In genomic region chr1:193539731-193540459, GRCh38 we compare ENCODE assay signal across 9 cellular contexts.
DNase-seq lines count a peak whose midpoint lies in the region; ATAC-seq and TF ChIP-seq lines count a peak whose summit lies in the region.
"Had no signal": no experiment of that assay in that cellular context is flagged by ENCODE, and none has a peak within 500 bp of the region (broad histone marks: within the 10 kb centered on the region; RNA-seq: fewer than 3 reads in every experiment).

No MANE protein-coding gene starts in this region.

- no peaks in the 10 kb centered on the region for H3K36me3 ChIP-seq in gastrocnemius medialis

- peak overlapping the region; percentile 77 for H3K4me3 Mint-ChIP-seq in activated CD4-positive, alpha-beta memory T cell treated with anti-CD3 and anti-CD28 coated beads for 36 hours
- peak overlapping the region; percentile 61 to 64 for H3K4me3 Mint-ChIP-seq in stimulated activated naive CD8-positive, alpha-beta T cell treated with anti-CD3 and anti-CD28 coated beads, Interleukin-15, amount 100 ng/mL, for 72 hours

- TF ChIP-seq CTCF in gastrocnemius medialis (IDR thresholded peaks at IDR 0.05 in 4 of 5, conservative IDR thresholded peaks at IDR 0.05 in 1 of 5) = no peak

- H3K27ac Mint-ChIP-seq in activated CD4-positive, alpha-beta memory T cell treated with anti-CD3 and anti-CD28 coated beads for 36 hours = peak overlapping the region; percentile 82
- peak overlapping the region; percentile 73 to 87 for H3K27ac Mint-ChIP-seq in stimulated activated naive CD8-positive, alpha-beta T cell treated with anti-CD3 and anti-CD28 coated beads, Interleukin-15, amount 100 ng/mL, for 72 hours

- H3K36me3 Mint-ChIP-seq in activated CD4-positive, alpha-beta memory T cell treated with anti-CD3 and anti-CD28 coated beads for 36 hours = no peaks in the 10 kb centered on the region

- H3K9me3 Mint-ChIP-seq in activated CD4-positive, alpha-beta memory T cell treated with anti-CD3 and anti-CD28 coated beads for 36 hours = no peaks in the 10 kb centered on the region
- H3K9me3 Mint-ChIP-seq in stimulated activated naive CD8-positive, alpha-beta T cell treated with anti-CD3 and anti-CD28 coated beads, Interleukin-15, amount 100 ng/mL, for 72 hours = no peaks in the 10 kb centered on the region

- CTCF ChIA-PET in activated CD4-positive, alpha-beta memory T cell treated with anti-CD3 and anti-CD28 coated beads for 36 hours (lab: Charles Lee) = interaction anchor here (0.9 to 1.8 kb wide), 3 partner anchors 29 to 136 kb away, joined by 3 to 8 read pairs (median 3); no protein-coding TSS in a partner anchor

- TF ChIP-seq POLR2A in gastrocnemius medialis (IDR thresholded peaks at IDR 0.05) = no peak

- no peak overlapping the region for H3K27ac ChIP-seq in gastrocnemius medialis
- H3K27ac ChIP-seq: SK-N-MC had no signal

- POLR2A ChIA-PET in activated CD4-positive, alpha-beta memory T cell treated with anti-CD3 and anti-CD28 coated beads for 36 hours (lab: Charles Lee) = interaction anchor here (0.7 to 2.3 kb wide), 8 partner anchors 14 to 91 kb away, joined by 3 to 32 read pairs (median 4); no protein-coding TSS in a partner anchor

- H3K9me3 ChIP-seq in gastrocnemius medialis = no peaks in the 10 kb centered on the region

- peak; percentile 56 for ATAC-seq in HG02973 (IDR thresholded peaks at IDR 0.05; ENCODE audit: unreplicated experiment)
- ATAC-seq in stimulated activated naive CD8-positive, alpha-beta T cell treated with anti-CD3 and anti-CD28 coated beads, Interleukin-15, amount 100 ng/mL, for 72 hours = peak; percentile 11
- no peak for ATAC-seq in gastrocnemius medialis

- no peak overlapping the region for H3K4me3 ChIP-seq in gastrocnemius medialis
- H3K4me3 ChIP-seq: SK-N-MC had no signal

- no peaks in the 10 kb centered on the region for H3K27me3 Mint-ChIP-seq in activated CD4-positive, alpha-beta memory T cell treated with anti-CD3 and anti-CD28 coated beads for 36 hours
- no peaks in the 10 kb centered on the region for H3K27me3 Mint-ChIP-seq in stimulated activated naive CD8-positive, alpha-beta T cell treated with anti-CD3 and anti-CD28 coated beads, Interleukin-15, amount 100 ng/mL, for 72 hours

- intact Hi-C loops in activated CD4-positive, alpha-beta memory T cell treated with anti-CD3 and anti-CD28 coated beads for 36 hours (cut with micrococcal nuclease) = loop anchor here (1.0 to 5.0 kb wide), 8 partner anchors 18 to 1657 kb away; partner anchors contain the start of genes RGS2, RO60 and UCHL5
- intact Hi-C loops in gastrocnemius medialis (cut with DNase I; ENCODE audit: low total_unique reads) = no loop called here
- intact Hi-C loops in posterior vena cava (cut with DNase I) = no loop called here

- peak; percentile 16 for DNase-seq in activated CD4-positive, alpha-beta T cell treated with anti-CD3 and anti-CD28 coated beads for 48 hours
- DNase-seq in activated CD4-positive, alpha-beta T cell treated with anti-CD3 and anti-CD28 coated beads for 1 hour = no peak
- peak; percentile 50 for DNase-seq in activated CD4-positive, alpha-beta memory T cell treated with anti-CD3 and anti-CD28 coated beads for 36 hours
- DNase-seq in stimulated activated naive CD8-positive, alpha-beta T cell treated with anti-CD3 and anti-CD28 coated beads, Interleukin-15, amount 100 ng/mL, for 72 hours = peak in 1 of 2 donors; percentile 10
- DNase-seq in iPS-NIHi7 (ENCODE audit: extremely low spot score) (no peak), gastrocnemius medialis (no peak), posterior vena cava (ENCODE audit: low spot score) (no peak)

- in situ Hi-C loops in gastrocnemius medialis (cut with MboI; ENCODE audit: low sequenced_read_pairs in 4 of 4) = no loop called here

- H3K27me3 ChIP-seq in gastrocnemius medialis = no peaks in the 10 kb centered on the region

- H3K4me1 Mint-ChIP-seq in activated CD4-positive, alpha-beta memory T cell treated with anti-CD3 and anti-CD28 coated beads for 36 hours (ENCODE audit: low read depth) = peaks cover 53% of the 10 kb centered on the region
- peaks cover 58% of the 10 kb centered on the region for H3K4me1 Mint-ChIP-seq in stimulated activated naive CD8-positive, alpha-beta T cell treated with anti-CD3 and anti-CD28 coated beads, Interleukin-15, amount 100 ng/mL, for 72 hours

- no peaks in the 10 kb centered on the region for H3K4me1 ChIP-seq in gastrocnemius medialis

Comparison
In these comparisons a context has a peak if more than half of its experiments do, and no peak if none do; other contexts are left out.
1. DNase-seq: peak in activated CD4-positive, alpha-beta T cell treated with anti-CD3 and anti-CD28 coated beads for 48 hours (single experiment) and activated CD4-positive, alpha-beta memory T cell treated with anti-CD3 and anti-CD28 coated beads for 36 hours (single experiment); none in activated CD4-positive, alpha-beta T cell treated with anti-CD3 and anti-CD28 coated beads for 1 hour (single experiment), iPS-NIHi7 (single experiment), gastrocnemius medialis (0 of 2) and posterior vena cava (single experiment).
2. ATAC-seq: peak in HG02973 (single experiment) and stimulated activated naive CD8-positive, alpha-beta T cell treated with anti-CD3 and anti-CD28 coated beads, Interleukin-15, amount 100 ng/mL, for 72 hours (single experiment); none in gastrocnemius medialis (0 of 2).